ENCODE assay signal across 22 cellular contexts in genomic region chr10:54131833-54132232, GRCh38.
"Had no signal": no experiment of that assay in that cellular context is flagged by ENCODE, and none has a peak within 500 bp of the region (broad histone marks: within the 10 kb centered on the region; RNA-seq: fewer than 3 reads in every experiment).

No MANE protein-coding gene starts in this region.

- ATAC-seq: gastrocnemius medialis; heart right ventricle; left lobe of liver; naive thymus-derived CD4-positive, alpha-beta T cell; psoas muscle; right lobe of liver; stimulated activated memory B cell treated with anti-CD40 and anti-IgM and Interleukin-4, amounts not matched to agents 10 μg/mL and 1 μg/mL and 100 μg/mL, for 72 hours had no signal

- FAIRE-seq: islet of Langerhans had no signal

- H3K4me1 ChIP-seq: gastrocnemius medialis, heart right ventricle, parathyroid adenoma, psoas muscle, right lobe of liver, spleen, tibial artery had no signal

- H3K36me3 Mint-ChIP-seq: naive thymus-derived CD4-positive, alpha-beta T cell; stimulated activated memory B cell treated with anti-CD40 and anti-IgM and Interleukin-4, amounts not matched to agents 10 μg/mL and 1 μg/mL and 100 μg/mL, for 72 hours had no signal

- H2AFZ ChIP-seq: parathyroid adenoma had no signal

- H3K9ac ChIP-seq: parathyroid adenoma had no signal

- DNase-seq: cortex of kidney; dorsolateral prefrontal cortex; effector CD8-positive, alpha-beta T cell; gastrocnemius medialis; heart right ventricle; hypothalamus; mammary epithelial cell; naive thymus-derived CD4-positive, alpha-beta T cell; nephron progenitor cell; psoas muscle; retina; right lobe of liver; spleen; stimulated activated CD4-positive, alpha-beta T cell treated with anti-CD3 and anti-CD28 coated beads, Interleukin-15, amount 100 ng/mL, for 24 hours; stimulated activated CD4-positive, alpha-beta T cell treated with anti-CD3 and anti-CD28 coated beads, Interleukin-1b, Interleukin-23, amount 100 ng/mL, for 48 hours; stimulated activated CD4-positive, alpha-beta T cell treated with anti-CD3 and anti-CD28 coated beads, Interleukin-4, amount 100 ng/mL, for 24 hours; tibial artery had no signal

- H3K36me3 ChIP-seq: gastrocnemius medialis, heart right ventricle, right lobe of liver, spleen, tibial artery had no signal

- H3K4me1 Mint-ChIP-seq: naive thymus-derived CD4-positive, alpha-beta T cell; nephron progenitor cell; stimulated activated memory B cell treated with anti-CD40 and anti-IgM and Interleukin-4, amounts not matched to agents 10 μg/mL and 1 μg/mL and 100 μg/mL, for 72 hours had no signal

- H3K27ac ChIP-seq: dorsolateral prefrontal cortex, gastrocnemius medialis, heart right ventricle, parathyroid adenoma, psoas muscle, right lobe of liver, spleen, tibial artery had no signal

- H3K79me2 ChIP-seq: parathyroid adenoma had no signal

- H3K9me3 Mint-ChIP-seq: nephron progenitor cell had no signal

- H3K9me3 ChIP-seq: gastrocnemius medialis, heart right ventricle, psoas muscle, right lobe of liver, spleen, tibial artery had no signal

- H3K27ac Mint-ChIP-seq: naive thymus-derived CD4-positive, alpha-beta T cell; nephron progenitor cell; stimulated activated memory B cell treated with anti-CD40 and anti-IgM and Interleukin-4, amounts not matched to agents 10 μg/mL and 1 μg/mL and 100 μg/mL, for 72 hours; stimulated activated naive CD8-positive, alpha-beta T cell treated with anti-CD3 and anti-CD28 coated beads, Interleukin-15, Interleukin-2, amounts not matched to agents 100 ng/mL and 50 ng/mL, for 24 hours had no signal

- H3K4me3 ChIP-seq: dorsolateral prefrontal cortex, gastrocnemius medialis, heart right ventricle, psoas muscle, right lobe of liver, spleen, tibial artery had no signal

- H3K4me3 Mint-ChIP-seq: naive thymus-derived CD4-positive, alpha-beta T cell; nephron progenitor cell; stimulated activated memory B cell treated with anti-CD40 and anti-IgM and Interleukin-4, amounts not matched to agents 10 μg/mL and 1 μg/mL and 100 μg/mL, for 72 hours; stimulated activated naive CD8-positive, alpha-beta T cell treated with anti-CD3 and anti-CD28 coated beads, Interleukin-15, Interleukin-2, amounts not matched to agents 100 ng/mL and 50 ng/mL, for 24 hours had no signal

- H3K27me3 Mint-ChIP-seq: naive thymus-derived CD4-positive, alpha-beta T cell; stimulated activated memory B cell treated with anti-CD40 and anti-IgM and Interleukin-4, amounts not matched to agents 10 μg/mL and 1 μg/mL and 100 μg/mL, for 72 hours; stimulated activated naive CD8-positive, alpha-beta T cell treated with anti-CD3 and anti-CD28 coated beads, Interleukin-15, Interleukin-2, amounts not matched to agents 100 ng/mL and 50 ng/mL, for 24 hours had no signal

- H3K27me3 ChIP-seq: dorsolateral prefrontal cortex, gastrocnemius medialis, heart right ventricle, right lobe of liver, spleen, tibial artery had no signal
